ENCODE assay signal across 7 cellular contexts in genomic region chr6:6007311-6008113, GRCh38. TPM values are rescaled to one million over a fixed set of nuclear protein-coding genes. Genes with fewer than 3 reads are reported as not detected.
DNase-seq lines count a peak whose midpoint lies in the region; ATAC-seq and TF ChIP-seq lines count a peak whose summit lies in the region.

No MANE protein-coding gene starts in this region.

- TF ChIP-seq CTCF in HL-60 (IDR thresholded peaks at IDR 0.05; ENCODE audit: insufficient read depth, low read length) (no peak), endothelial cell (IDR thresholded peaks at IDR 0.05; ENCODE audit: unreplicated experiment) (peak; percentile 33)

- H3K36me3 Mint-ChIP-seq in endothelial cell (ENCODE audit: low read depth, unreplicated experiment), result peaks cover 14% of the 10 kb centered on the region
- H3K36me3 Mint-ChIP-seq in natural killer cell treated with Interleukin-12 subunit alpha and Interleukin-12 subunit beta and Interleukin-15 and Interleukin-18, amount 100 ng/mL, for 72 hours, result peaks cover 23% of the 10 kb centered on the region

- peak; percentile 6 for DNase-seq in ELR (ENCODE audit: low read depth)
- peak; percentile 39 to 46 for DNase-seq in HL-60 (ENCODE audit: low read depth in 1 of 2, low spot score in 1 of 2)
- DNase-seq in SHP77 treated with DMSO at 0.1 percent for 48 hours (lab: John Stamatoyannopoulos, UW), result peak; percentile 42
- DNase-seq in endothelial cell (ENCODE audit: low spot score), result peak; percentile 54
- no peak for DNase-seq in natural killer cell treated with Interleukin-12 subunit alpha and Interleukin-12 subunit beta and Interleukin-15 and Interleukin-18, amount 100 ng/mL, for 72 hours (ENCODE audit: low spot score)
- DNase-seq in GDM1 (lab: John Stamatoyannopoulos, UW), result no peak
- DNase-seq in medulla oblongata (ENCODE audit: extremely low spot score), result no peak

- H3K27ac Mint-ChIP-seq in endothelial cell (ENCODE audit: unreplicated experiment), result peak overlapping the region; percentile 82
- H3K27ac Mint-ChIP-seq in natural killer cell treated with Interleukin-12 subunit alpha and Interleukin-12 subunit beta and Interleukin-15 and Interleukin-18, amount 100 ng/mL, for 72 hours, result peak overlapping the region; percentile 78 to 80

- peak overlapping the region; percentile 60 for H3K4me3 ChIP-seq in HL-60 (replicated peaks; ENCODE audit: insufficient read depth, low read length)

- peaks cover 9% of the 10 kb centered on the region for H3K27me3 Mint-ChIP-seq in endothelial cell (ENCODE audit: unreplicated experiment)
- peaks cover 59 to 64% of the 10 kb centered on the region in 2 donors for H3K27me3 Mint-ChIP-seq in natural killer cell treated with Interleukin-12 subunit alpha and Interleukin-12 subunit beta and Interleukin-15 and Interleukin-18, amount 100 ng/mL, for 72 hours

- H3K4me1 Mint-ChIP-seq in endothelial cell (ENCODE audit: unreplicated experiment), result peaks cover 41% of the 10 kb centered on the region
- H3K4me1 Mint-ChIP-seq in natural killer cell treated with Interleukin-12 subunit alpha and Interleukin-12 subunit beta and Interleukin-15 and Interleukin-18, amount 100 ng/mL, for 72 hours (ENCODE audit: low read depth in 2 of 2), result peaks cover 49 to 55% of the 10 kb centered on the region in 2 donors

- ATAC-seq in natural killer cell treated with Interleukin-12 subunit alpha and Interleukin-12 subunit beta and Interleukin-15 and Interleukin-18, amount 100 ng/mL, for 72 hours, result no peak

- no peaks in the 10 kb centered on the region for H3K9me3 Mint-ChIP-seq in endothelial cell (ENCODE audit: unreplicated experiment)
- H3K9me3 Mint-ChIP-seq in natural killer cell treated with Interleukin-12 subunit alpha and Interleukin-12 subunit beta and Interleukin-15 and Interleukin-18, amount 100 ng/mL, for 72 hours, result no peaks in the 10 kb centered on the region

- peak overlapping the region; percentile 92 for H3K4me3 Mint-ChIP-seq in endothelial cell (ENCODE audit: unreplicated experiment)
- peak overlapping the region; percentile 92 for H3K4me3 Mint-ChIP-seq in natural killer cell treated with Interleukin-12 subunit alpha and Interleukin-12 subunit beta and Interleukin-15 and Interleukin-18, amount 100 ng/mL, for 72 hours

- H3K27me3 ChIP-seq in HL-60 (ENCODE audit: insufficient read depth, poor library complexity, severe bottlenecking), result peaks cover 43% of the 10 kb centered on the region

- no peak overlapping the region for H3K27ac ChIP-seq in HL-60 (replicated peaks)

RNA-seq across cellular contexts. Expression of gene NRN1, which starts 0.8 kb away (rescaled TPM):
- total RNA-seq in endothelial cell (ENCODE audit: unreplicated experiment), result 39.6 TPM
- 1 to 10 TPM in 1 of 2 donors, under 1 TPM in 1; 0.95 to 2.0 TPM for total RNA-seq in natural killer cell treated with Interleukin-12 subunit alpha and Interleukin-12 subunit beta and Interleukin-15 and Interleukin-18, amount 100 ng/mL, for 72 hours

Comparison
In these comparisons a context has a peak if more than half of its experiments do, and no peak if none do; other contexts are left out.
1. DNase-seq: peak in ELR (single experiment), HL-60 (2 of 2), SHP77 treated with DMSO at 0.1 percent for 48 hours (single experiment) and endothelial cell (single experiment); none in natural killer cell treated with Interleukin-12 subunit alpha and Interleukin-12 subunit beta and Interleukin-15 and Interleukin-18, amount 100 ng/mL, for 72 hours (single experiment), GDM1 (single experiment) and medulla oblongata (single experiment).
2. RNA of gene NRN1, which starts 0.8 kb away (total RNA-seq): 39.6 TPM in endothelial cell (single experiment); 0.95 to 2.0 TPM in natural killer cell treated with Interleukin-12 subunit alpha and Interleukin-12 subunit beta and Interleukin-15 and Interleukin-18, amount 100 ng/mL, for 72 hours; every median in the first group is over 10 times any median in the second.